18 cellular contexts compared by ENCODE assay signal in the genomic region with DNA sequence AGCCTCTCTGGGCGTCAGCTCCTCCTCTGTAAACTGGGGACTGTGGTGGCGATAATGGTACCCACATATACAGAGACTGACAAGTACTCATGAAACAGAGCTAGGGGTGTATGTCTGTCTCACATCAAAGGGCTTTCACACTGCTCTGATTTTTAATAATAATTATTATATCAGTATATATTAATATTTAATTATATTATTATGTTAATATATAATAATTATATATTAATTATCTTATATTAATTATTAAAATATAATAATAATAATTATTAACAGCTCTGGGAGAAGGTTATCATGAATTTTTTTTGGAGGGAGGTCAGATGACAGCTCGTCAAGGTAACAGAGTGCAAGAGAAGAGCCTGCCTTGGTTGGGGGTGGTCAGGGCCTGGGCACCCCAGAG.
DNase-seq lines count a peak whose midpoint lies in the region; ATAC-seq and TF ChIP-seq lines count a peak whose summit lies in the region.
"Had no signal": no experiment of that assay in that cellular context is flagged by ENCODE, and none has a peak within 500 bp of the region (broad histone marks: within the 10 kb centered on the region; RNA-seq: fewer than 3 reads in every experiment).

No MANE protein-coding gene starts in this region.

- H3K4me3 Mint-ChIP-seq in activated CD4-positive, alpha-beta T cell treated with anti-CD3 and anti-CD28 coated beads, Interleukin-2, amount 10 ng/mL, durations not matched to agents 7 days and 5 days, result no peak overlapping the region
- H3K4me3 Mint-ChIP-seq in activated T-helper 17 cell treated with anti-CD3 and anti-CD28 coated beads, Interleukin-2, amount 50 U/mL, for 72 hours, result peak overlapping the region; percentile 68
- H3K4me3 Mint-ChIP-seq: H9 had no signal

- H2AFZ ChIP-seq in DND-41 (ENCODE audit: low read depth, low read length) (no peak overlapping the region), neuronal stem cell (ENCODE audit: low read length) (no peak overlapping the region)

- no peaks in the 10 kb centered on the region for H3K79me2 ChIP-seq in DND-41 (ENCODE audit: insufficient read depth, low read length)

- no peaks in the 10 kb centered on the region for H4K20me1 ChIP-seq in DND-41 (ENCODE audit: insufficient read depth, low read length)

- peak overlapping the region; percentile 92 for H2AK5ac ChIP-seq in neuronal stem cell (ENCODE audit: low read depth, low read length)

- H3K27ac Mint-ChIP-seq in activated CD4-positive, alpha-beta T cell treated with anti-CD3 and anti-CD28 coated beads, Interleukin-2, amount 10 ng/mL, durations not matched to agents 7 days and 5 days, result peak overlapping the region; percentile 93
- peak overlapping the region; percentile 84 for H3K27ac Mint-ChIP-seq in activated T-helper 17 cell treated with anti-CD3 and anti-CD28 coated beads, Interleukin-2, amount 50 U/mL, for 72 hours
- H3K27ac Mint-ChIP-seq: H9 had no signal

- H4K91ac ChIP-seq in neuronal stem cell (ENCODE audit: low read depth, low read length, poor library complexity), result no peak overlapping the region

- H2BK12ac ChIP-seq in neuronal stem cell (ENCODE audit: low read length), result no peak overlapping the region

- H4K8ac ChIP-seq in neuronal stem cell (ENCODE audit: low read depth, low read length), result no peak overlapping the region

- H3K14ac ChIP-seq in neuronal stem cell (ENCODE audit: low read length), result no peak overlapping the region

- no peak overlapping the region for H3K4me3 ChIP-seq in DND-41 (ENCODE audit: low read depth in 1 of 2, low read length in 2 of 2)
- no peak overlapping the region for H3K4me3 ChIP-seq in neuronal stem cell (ENCODE audit: low read length in 2 of 2)
- H3K4me3 ChIP-seq in sigmoid colon, result no peak overlapping the region

- peak; percentile 5; the same call in 2 of the 3 replicates for ATAC-seq in DND-41 (ENCODE audit: insufficient read depth, low read depth)
- ATAC-seq in activated T-helper 17 cell treated with anti-CD3 and anti-CD28 coated beads, Interleukin-2, amount 50 U/mL, for 72 hours (replicated peaks), result no peak
- no peak for ATAC-seq in HG03565 (IDR thresholded peaks at IDR 0.05; ENCODE audit: unreplicated experiment)
- ATAC-seq: Panc1, Right ventricle myocardium inferior had no signal

- intact Hi-C loops in sigmoid colon (cut with DNase I), result no loop called here

- H3K9ac ChIP-seq in DND-41 (ENCODE audit: low read depth, low read length), result no peak overlapping the region
- H3K9ac ChIP-seq in neuronal stem cell (ENCODE audit: low read depth, low read length, poor library complexity), result no peak overlapping the region

- no peak overlapping the region for H3K18ac ChIP-seq in neuronal stem cell (ENCODE audit: low read length)

- no peak for DNase-seq in activated CD4-positive, alpha-beta T cell treated with anti-CD3 and anti-CD28 coated beads, Interleukin-2, amount 10 ng/mL, durations not matched to agents 7 days and 5 days
- no peak for DNase-seq in activated CD4-positive, alpha-beta T cell treated with anti-CD3 and anti-CD28 coated beads for 1 hour
- DNase-seq in DND-41, result no peak
- DNase-seq in neuronal stem cell (ENCODE audit: low spot score), result no peak
- DNase-seq in AG08396 (ENCODE audit: low spot score), result no peak
- DNase-seq in sigmoid colon, result no peak
- DNase-seq: 8988T, DMS 273 treated with DMSO at 0.1 percent for 48 hours, EL, H9, NCI-H1417 treated with DMSO at 0.1 percent for 48 hours, NCI-H2029, NCI-H510A, NCI-H82 had no signal

- H3K27me3 Mint-ChIP-seq in activated CD4-positive, alpha-beta T cell treated with anti-CD3 and anti-CD28 coated beads, Interleukin-2, amount 10 ng/mL, durations not matched to agents 7 days and 5 days, result no peaks in the 10 kb centered on the region
- H3K27me3 Mint-ChIP-seq in activated T-helper 17 cell treated with anti-CD3 and anti-CD28 coated beads, Interleukin-2, amount 50 U/mL, for 72 hours, result no peaks in the 10 kb centered on the region

- TF ChIP-seq POLR2A in sigmoid colon (IDR thresholded peaks at IDR 0.05), result no peak

- no CpG with 5 or more reads among the region's 3 CpGs for WGBS in neuronal stem cell (ENCODE audit: extremely low coverage in 2 of 2, insufficient read length in 2 of 2, insufficient replicate concordance in 1 of 2), 2 donors
- 86 to 92% methylated on average over 3 of the region's 3 CpGs for WGBS in sigmoid colon, 2 donors

- no peak overlapping the region for H3K23ac ChIP-seq in neuronal stem cell (ENCODE audit: low read depth, low read length, poor library complexity)

- H3K27ac ChIP-seq in DND-41 (ENCODE audit: low read length) (peak overlapping the region; percentile 90), neuronal stem cell (replicated peaks; ENCODE audit: low read length) (no peak overlapping the region), sigmoid colon (no peak overlapping the region)

- peak overlapping the region; percentile 75 for H2BK5ac ChIP-seq in neuronal stem cell (ENCODE audit: low read length)

- H3K4me2 ChIP-seq in DND-41 (ENCODE audit: insufficient read depth, low read length), result no peak overlapping the region
- no peak overlapping the region for H3K4me2 ChIP-seq in neuronal stem cell (ENCODE audit: insufficient read depth, low read length, poor library complexity, severe bottlenecking)

- H3K27me3 ChIP-seq in DND-41 (ENCODE audit: insufficient read depth, low read length, poor library complexity) (no peaks in the 10 kb centered on the region), neuronal stem cell (ENCODE audit: control insufficient read depth in 3 of 3, insufficient read depth in 3 of 3, low read depth in 1 of 3, low read length in 3 of 3) (no peaks in the 10 kb centered on the region), sigmoid colon (no peaks in the 10 kb centered on the region)

- no peaks in the 10 kb centered on the region for H3K79me1 ChIP-seq in neuronal stem cell (ENCODE audit: low read depth, low read length)

- H3K36me3 ChIP-seq in DND-41 (ENCODE audit: insufficient read depth, low read length), result no peaks in the 10 kb centered on the region
- no peaks in the 10 kb centered on the region for H3K36me3 ChIP-seq in neuronal stem cell (replicated peaks in 1 of 2; ENCODE audit: control insufficient read depth in 2 of 2, insufficient read depth in 2 of 2, low read length in 2 of 2)
- H3K36me3 ChIP-seq in sigmoid colon, result no peaks in the 10 kb centered on the region

- peak overlapping the region; percentile 94 for H2BK120ac ChIP-seq in neuronal stem cell (ENCODE audit: low read depth, low read length)

- CTCF ChIA-PET in activated CD4-positive, alpha-beta T cell treated with anti-CD3 and anti-CD28 coated beads, Interleukin-2, amount 10 ng/mL, durations not matched to agents 7 days and 5 days (lab: Charles Lee), result interaction anchor here (0.9 to 1.6 kb wide), 3 partner anchors 11 to 32 kb away, joined by 3 read pairs; no protein-coding TSS in a partner anchor

- H3K9me3 ChIP-seq in DND-41 (ENCODE audit: insufficient read depth, low read length, severe bottlenecking) (no peaks in the 10 kb centered on the region), neuronal stem cell (replicated peaks in 1 of 2; ENCODE audit: control insufficient read depth in 2 of 2, insufficient read depth in 1 of 2, low read depth in 1 of 2, low read length in 2 of 2) (no peaks in the 10 kb centered on the region), sigmoid colon (no peaks in the 10 kb centered on the region)

- H3K4me1 ChIP-seq in DND-41 (ENCODE audit: insufficient read depth, low read length) (peaks cover 24% of the 10 kb centered on the region), neuronal stem cell (ENCODE audit: control insufficient read depth in 2 of 2, insufficient read depth in 1 of 2, low read depth in 1 of 2, low read length in 2 of 2) (peaks cover 3 to 10% of the 10 kb centered on the region in 2 donors), sigmoid colon (no peaks in the 10 kb centered on the region)

- H3K36me3 Mint-ChIP-seq in activated CD4-positive, alpha-beta T cell treated with anti-CD3 and anti-CD28 coated beads, Interleukin-2, amount 10 ng/mL, durations not matched to agents 7 days and 5 days (ENCODE audit: low read depth), result peaks cover 4% of the 10 kb centered on the region
- no peaks in the 10 kb centered on the region for H3K36me3 Mint-ChIP-seq in activated T-helper 17 cell treated with anti-CD3 and anti-CD28 coated beads, Interleukin-2, amount 50 U/mL, for 72 hours (ENCODE audit: low read depth)

- H2BK15ac ChIP-seq in neuronal stem cell (ENCODE audit: low read length), result no peak overlapping the region

- POLR2A ChIA-PET in activated CD4-positive, alpha-beta T cell treated with anti-CD3 and anti-CD28 coated beads, Interleukin-2, amount 10 ng/mL, durations not matched to agents 7 days and 5 days (lab: Charles Lee), result interaction anchor here (0.6 kb wide), 1 partner anchor 357 kb away, joined by 3 read pairs; no protein-coding TSS in a partner anchor

- H3K9me3 Mint-ChIP-seq in activated CD4-positive, alpha-beta T cell treated with anti-CD3 and anti-CD28 coated beads, Interleukin-2, amount 10 ng/mL, durations not matched to agents 7 days and 5 days, result no peaks in the 10 kb centered on the region
- no peaks in the 10 kb centered on the region for H3K9me3 Mint-ChIP-seq in activated T-helper 17 cell treated with anti-CD3 and anti-CD28 coated beads, Interleukin-2, amount 50 U/mL, for 72 hours

- TF ChIP-seq EP300 in sigmoid colon (IDR thresholded peaks at IDR 0.05), result no peak

- no peak for TF ChIP-seq CTCF in DND-41 (IDR thresholded peaks at IDR 0.05; ENCODE audit: borderline replicate concordance, extremely low read depth, low read length, poor library complexity, severe bottlenecking)
- no peak for TF ChIP-seq CTCF in sigmoid colon (IDR thresholded peaks at IDR 0.05)

- no peak overlapping the region for H3K4ac ChIP-seq in neuronal stem cell (ENCODE audit: low read length)

- H3K4me1 Mint-ChIP-seq in activated CD4-positive, alpha-beta T cell treated with anti-CD3 and anti-CD28 coated beads, Interleukin-2, amount 10 ng/mL, durations not matched to agents 7 days and 5 days, result peaks cover 47% of the 10 kb centered on the region
- peaks cover 23% of the 10 kb centered on the region for H3K4me1 Mint-ChIP-seq in activated T-helper 17 cell treated with anti-CD3 and anti-CD28 coated beads, Interleukin-2, amount 50 U/mL, for 72 hours
